ENCODE assay signal across 20 cellular contexts in the genomic region with DNA sequence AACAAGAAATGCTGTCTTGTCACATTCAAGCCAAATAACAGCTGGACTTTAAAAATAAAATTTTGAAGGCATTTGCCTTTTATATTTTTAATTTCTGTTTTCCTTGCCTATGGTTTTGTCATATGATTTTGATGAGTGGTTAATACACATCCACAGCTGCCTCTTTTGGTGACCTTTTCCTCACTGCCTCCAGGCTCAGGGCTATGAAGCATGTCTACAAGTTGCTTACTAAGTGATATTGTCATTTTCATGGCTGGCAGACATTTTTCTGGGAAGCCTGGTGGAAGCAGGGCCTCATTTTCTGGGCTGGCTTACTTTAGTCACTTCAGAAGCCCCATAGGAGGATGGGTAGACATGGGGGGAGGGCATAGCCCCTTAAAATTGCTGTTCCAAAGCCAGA.
DNase-seq lines count a peak whose midpoint lies in the region; ATAC-seq and TF ChIP-seq lines count a peak whose summit lies in the region.
"Had no signal": no experiment of that assay in that cellular context is flagged by ENCODE, and none has a peak within 500 bp of the region (broad histone marks: within the 10 kb centered on the region; RNA-seq: fewer than 3 reads in every experiment).

No MANE protein-coding gene starts in this region.

- no peak overlapping the region for H2AK5ac ChIP-seq in mesenchymal stem cell (ENCODE audit: low read length, severe bottlenecking)

- H3K4ac ChIP-seq in mesenchymal stem cell (ENCODE audit: low read depth in 1 of 2, low read length in 2 of 2): no peak overlapping the region

- H3K9me3 ChIP-seq in mammary epithelial cell (replicated peaks; ENCODE audit: insufficient read depth, low read length) (no peaks in the 10 kb centered on the region), mesenchymal stem cell (ENCODE audit: control insufficient read depth, low read length) (no peaks in the 10 kb centered on the region), psoas muscle (no peaks in the 10 kb centered on the region), right atrium auricular region (no peaks in the 10 kb centered on the region)
- H3K9me3 ChIP-seq: Peyer's patch had no signal

- in situ Hi-C loops in mammary epithelial cell (cut with MboI; ENCODE audit: low sequenced_read_pairs in 2 of 2): no loop called here

- H3K23ac ChIP-seq in mesenchymal stem cell (ENCODE audit: low read length in 2 of 2): no peak overlapping the region

- no peaks in the 10 kb centered on the region for H3K4me1 Mint-ChIP-seq in MCF 10A (ENCODE audit: insufficient read depth, unreplicated experiment)

- H4K91ac ChIP-seq in mesenchymal stem cell (ENCODE audit: low read length): no peak overlapping the region

- DNase-seq in mammary epithelial cell: no peak
- DNase-seq in MCF 10A (ENCODE audit: unreplicated experiment): no peak
- no peak for DNase-seq in mesenchymal stem cell
- DNase-seq in psoas muscle: no peak
- no peak for DNase-seq in right atrium auricular region (ENCODE audit: low spot score)
- DNase-seq: AML-193; DMS79 treated with DMSO at 0.1 percent for 48 hours; HCEC 1CT; NCI-H1105 treated with DMSO at 0.1 percent for 48 hours; NCI-H1694; NCI-H2081 treated with DMSO at 0.1 percent for 48 hours; NCI-H748 treated with DMSO at 0.1 percent for 48 hours; NK-92 treated with Interleukin-12 subunit alpha and Interleukin-12 subunit beta, amount 100 ng/mL, for 24 hours; Peyer's patch had no signal

- H3K4me1 ChIP-seq in mammary epithelial cell (ENCODE audit: insufficient read depth, low read length): no peaks in the 10 kb centered on the region
- no peaks in the 10 kb centered on the region for H3K4me1 ChIP-seq in mesenchymal stem cell (ENCODE audit: control insufficient read depth, insufficient read depth, low read depth, low read length)
- peaks cover 53% of the 10 kb centered on the region for H3K4me1 ChIP-seq in psoas muscle
- H3K4me1 ChIP-seq in right atrium auricular region: peaks cover 0 to 18% of the 10 kb centered on the region in 2 donors
- H3K4me1 ChIP-seq: Peyer's patch had no signal

- ATAC-seq in psoas muscle (no peak), HG02623 (IDR thresholded peaks at IDR 0.05; ENCODE audit: unreplicated experiment) (no peak), GM21381 (IDR thresholded peaks at IDR 0.05; ENCODE audit: unreplicated experiment) (no peak), GM21390 (IDR thresholded peaks at IDR 0.05; ENCODE audit: unreplicated experiment) (no peak)
- ATAC-seq: Right ventricle myocardium inferior had no signal

- no peak overlapping the region for H3K4me2 ChIP-seq in mammary epithelial cell (ENCODE audit: insufficient read depth, low read depth, low read length)
- H3K4me2 ChIP-seq in mesenchymal stem cell (ENCODE audit: low read length, poor library complexity, severe bottlenecking): peak overlapping the region; percentile 14

- H3K4me3 ChIP-seq in mammary epithelial cell (replicated peaks in 1 of 3; ENCODE audit: insufficient read depth in 1 of 3, low read depth in 2 of 3, low read length in 3 of 3): no peak overlapping the region
- no peak overlapping the region for H3K4me3 ChIP-seq in mesenchymal stem cell (ENCODE audit: insufficient read depth in 1 of 2, low read depth in 1 of 2, low read length in 2 of 2)
- H3K4me3 ChIP-seq in psoas muscle: no peak overlapping the region
- no peak overlapping the region for H3K4me3 ChIP-seq in right atrium auricular region
- H3K4me3 ChIP-seq: Peyer's patch had no signal

- no peaks in the 10 kb centered on the region for H3K27me3 Mint-ChIP-seq in MCF 10A (ENCODE audit: insufficient read depth, unreplicated experiment)

- POLR2A ChIA-PET in MCF 10A (lab: Yijun Ruan, JAX): no interaction called here

- intact Hi-C loops in mammary epithelial cell (cut with micrococcal nuclease) (no loop called here), MCF 10A (cut with micrococcal nuclease) (no loop called here), psoas muscle (cut with DNase I) (no loop called here)

- H4K8ac ChIP-seq in mesenchymal stem cell (ENCODE audit: low read length): peak overlapping the region; percentile 28

- H3K27me3 ChIP-seq in mammary epithelial cell (ENCODE audit: insufficient read depth, low read length): no peaks in the 10 kb centered on the region
- no peaks in the 10 kb centered on the region for H3K27me3 ChIP-seq in mesenchymal stem cell (ENCODE audit: control insufficient read depth in 1 of 2, insufficient read depth in 1 of 2, low read length in 2 of 2)
- H3K27me3 ChIP-seq in psoas muscle (ENCODE audit: insufficient read depth in 3 of 3, low read length in 2 of 3): no peaks in the 10 kb centered on the region
- H3K27me3 ChIP-seq in right atrium auricular region: no peaks in the 10 kb centered on the region
- H3K27me3 ChIP-seq: Peyer's patch had no signal

- H3K4me3 Mint-ChIP-seq in MCF 10A (ENCODE audit: unreplicated experiment): no peak overlapping the region
- H3K4me3 Mint-ChIP-seq: CD14-positive monocyte had no signal

- no peak overlapping the region for H3K27ac ChIP-seq in mammary epithelial cell (ENCODE audit: insufficient read depth, low read depth, low read length)
- no peak overlapping the region for H3K27ac ChIP-seq in mesenchymal stem cell (ENCODE audit: low read length, poor library complexity, severe bottlenecking)
- H3K27ac ChIP-seq in psoas muscle: peak overlapping the region; percentile 88
- H3K27ac ChIP-seq in right atrium auricular region: no peak overlapping the region
- H3K27ac ChIP-seq: 22Rv1, Peyer's patch had no signal

- CTCF ChIA-PET in mammary epithelial cell (lab: Charles Lee; ENCODE audit: low non-redundant PET) (no interaction called here), MCF 10A (lab: Yijun Ruan, JAX) (no interaction called here)

- no peak for TF ChIP-seq CTCF in mammary epithelial cell (conservative IDR thresholded peaks at IDR 0.05 in 1 of 2, IDR thresholded peaks at IDR 0.05 in 1 of 2; ENCODE audit: extremely low read depth in 1 of 2, insufficient read depth in 1 of 2, low read depth in 1 of 2, low read length in 2 of 2)
- no peak for TF ChIP-seq CTCF in MCF 10A (IDR thresholded peaks at IDR 0.05; ENCODE audit: unreplicated experiment)
- no peak for TF ChIP-seq CTCF in psoas muscle (IDR thresholded peaks at IDR 0.05)
- TF ChIP-seq CTCF in right atrium auricular region (IDR thresholded peaks at IDR 0.05): no peak

- H3K79me1 ChIP-seq in mesenchymal stem cell (replicated peaks; ENCODE audit: low read length, poor library complexity, severe bottlenecking): no peaks in the 10 kb centered on the region

- no peak overlapping the region for H2BK15ac ChIP-seq in mesenchymal stem cell (ENCODE audit: low read depth, poor library complexity, severe bottlenecking)

- dilution Hi-C loops in mammary epithelial cell (cut with HindIII; ENCODE audit: low sequenced_read_pairs): no loop called here

- H3K36me3 ChIP-seq in mammary epithelial cell (ENCODE audit: insufficient read depth, low read length) (no peaks in the 10 kb centered on the region), mesenchymal stem cell (ENCODE audit: control insufficient read depth in 1 of 2, insufficient read depth in 2 of 2, low read depth in 1 of 2, low read length in 2 of 2) (no peaks in the 10 kb centered on the region), psoas muscle (ENCODE audit: insufficient read depth in 1 of 2, low read depth in 1 of 2) (no peaks in the 10 kb centered on the region), right atrium auricular region (no peaks in the 10 kb centered on the region)

- no peaks in the 10 kb centered on the region for H3K9me3 Mint-ChIP-seq in MCF 10A (ENCODE audit: unreplicated experiment)

- no peak overlapping the region for H3K14ac ChIP-seq in mesenchymal stem cell (ENCODE audit: low read length in 2 of 2)

- no peak overlapping the region for H2BK120ac ChIP-seq in mesenchymal stem cell (ENCODE audit: low read depth, low read length)

- H4K20me1 ChIP-seq in mammary epithelial cell (ENCODE audit: insufficient read depth, low read length): no peaks in the 10 kb centered on the region

- no peak overlapping the region for H2BK12ac ChIP-seq in mesenchymal stem cell (ENCODE audit: low read length in 2 of 2)

- no peak overlapping the region for H3K18ac ChIP-seq in mesenchymal stem cell (ENCODE audit: low read depth in 1 of 2, low read length in 2 of 2)

- H3K9ac ChIP-seq in mammary epithelial cell (ENCODE audit: insufficient read depth, low read length) (no peak overlapping the region), mesenchymal stem cell (ENCODE audit: low read length) (no peak overlapping the region)

- no peaks in the 10 kb centered on the region for H3K36me3 Mint-ChIP-seq in MCF 10A (ENCODE audit: insufficient read depth, unreplicated experiment)
- H3K36me3 Mint-ChIP-seq: CD14-positive monocyte had no signal

- H2AFZ ChIP-seq in mammary epithelial cell (ENCODE audit: low read depth, low read length): peak overlapping the region; percentile 11
- H2AFZ ChIP-seq in mesenchymal stem cell (ENCODE audit: low read depth, low read length): no peak overlapping the region

- no peak overlapping the region for H3K27ac Mint-ChIP-seq in MCF 10A (ENCODE audit: low read depth, unreplicated experiment)
- H3K27ac Mint-ChIP-seq: CD14-positive monocyte had no signal

- BruUV-seq in mammary epithelial cell (replicated peaks; lab: Mats Ljungman, UMichigan): no TSS peak
- BruUV-seq in MCF 10A (replicated peaks; lab: Mats Ljungman, UMichigan): no TSS peak

- no peak overlapping the region for H2BK5ac ChIP-seq in mesenchymal stem cell (ENCODE audit: low read depth, low read length, poor library complexity, severe bottlenecking)

- no peaks in the 10 kb centered on the region for H3K79me2 ChIP-seq in mammary epithelial cell (ENCODE audit: insufficient read depth, low read length)
